In genomic region chr3:139318431-139318816, GRCh38 we compare ENCODE assay signal across 17 cellular contexts. TPM values are rescaled to one million over a fixed set of nuclear protein-coding genes. Genes with fewer than 3 reads are reported as not detected.
DNase-seq lines count a peak whose midpoint lies in the region; ATAC-seq lines count a peak whose summit lies in the region.
"Had no signal": no experiment of that assay in that cellular context is flagged by ENCODE, and none has a peak within 500 bp of the region (broad histone marks: within the 10 kb centered on the region; RNA-seq: fewer than 3 reads in every experiment).

No MANE protein-coding gene starts in this region.

- DNase-seq in left ventricle myocardium superior (peak; percentile 57), Right ventricle myocardium superior (no peak), NCI-H1105 (lab: John Stamatoyannopoulos, UW) (peak; percentile 72), SHP77 treated with DMSO at 0.1 percent for 48 hours (lab: John Stamatoyannopoulos, UW) (peak; percentile 2), epidermal melanocyte (ENCODE audit: insufficient read length, low spot score) (no peak), DMS153 (lab: John Stamatoyannopoulos, UW) (no peak)
- DNase-seq: activated CD4-positive, alpha-beta T cell treated with anti-CD3 and anti-CD28 coated beads for 48 hours; CD4-positive, alpha-beta memory T cell; effector memory CD8-positive, alpha-beta T cell; EL; H7; midbrain; NCI-H1694; T-cell had no signal

- no peak for ATAC-seq in left ventricle myocardium superior
- no peak for ATAC-seq in Right ventricle myocardium superior (ENCODE audit: poor library complexity)
- no peak for ATAC-seq in HG02973 (IDR thresholded peaks at IDR 0.05; ENCODE audit: unreplicated experiment)
- ATAC-seq: activated T-helper 17 cell treated with anti-CD3 and anti-CD28 coated beads, Interleukin-2, amount 50 U/mL, for 72 hours; effector memory CD8-positive, alpha-beta T cell; stimulated activated memory B cell treated with anti-CD40 and anti-IgM and Interleukin-4, amounts not matched to agents 10 μg/mL and 1 μg/mL and 100 μg/mL, for 72 hours; T-cell had no signal

- intact Hi-C loops in left ventricle myocardium superior (cut with micrococcal nuclease): no loop called here
- intact Hi-C loops in Right ventricle myocardium superior (cut with DNase I): no loop called here

RNA-seq across cellular contexts. Expression of gene MRPS22, which starts 25.4 kb away (rescaled TPM):
- total RNA-seq in left ventricle myocardium superior (87.3 TPM), Right ventricle myocardium superior (79.3 TPM)

Comparison
In these comparisons a context has a peak if more than half of its experiments do, and no peak if none do; other contexts are left out.
1. DNase-seq: peak in left ventricle myocardium superior (single experiment), NCI-H1105 (single experiment) and SHP77 treated with DMSO at 0.1 percent for 48 hours (single experiment); none in Right ventricle myocardium superior (single experiment), epidermal melanocyte (single experiment) and DMS153 (single experiment).